30 cellular contexts compared by ENCODE assay signal in the genomic region with DNA sequence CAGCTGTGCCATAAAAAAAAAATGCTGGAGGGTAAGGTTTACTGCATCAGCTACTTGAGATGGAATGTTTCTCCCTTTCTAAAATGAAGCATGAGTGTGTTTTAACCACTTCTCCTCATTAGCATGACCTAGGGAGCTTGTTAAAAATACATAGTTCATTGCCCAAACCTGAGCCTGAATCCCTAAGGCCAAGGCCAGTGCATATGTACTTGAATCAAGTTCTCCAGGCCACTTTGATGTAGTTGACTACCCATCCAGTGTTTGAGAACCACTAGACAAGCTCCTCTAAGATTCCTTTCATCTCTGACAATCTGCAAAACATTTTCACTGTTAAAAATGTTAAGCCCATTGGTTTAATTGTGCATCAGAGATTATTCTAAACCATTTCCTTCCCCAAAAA. TPM values are rescaled to one million over a fixed set of nuclear protein-coding genes. Genes with fewer than 3 reads are reported as not detected.
"Had no signal": no experiment of that assay in that cellular context is flagged by ENCODE, and none has a peak within 500 bp of the region (broad histone marks: within the 10 kb centered on the region; RNA-seq: fewer than 3 reads in every experiment).

No MANE protein-coding gene starts in this region.

- H3K27ac ChIP-seq: left lung, lower lobe of right lung, neural progenitor cell, neutrophil, parathyroid adenoma, psoas muscle, right atrium auricular region, right lobe of liver, transverse colon, upper lobe of left lung, vagina had no signal

- DNase-seq: hippocampal formation; left colon; left lung; lower lobe of right lung; mammary epithelial cell; mesenchymal stem cell; natural killer cell; nephron progenitor cell; occipital lobe; psoas muscle; right lobe of liver; stimulated activated CD4-positive, alpha-beta T cell treated with anti-CD3 and anti-CD28 coated beads, Interleukin-1b, Interleukin-23, amount 100 ng/mL, for 48 hours; stimulated activated CD4-positive, alpha-beta T cell treated with anti-CD3 and anti-CD28 coated beads, Interleukin-2, amount 100 ng/mL, for 48 hours; stimulated activated CD4-positive, alpha-beta T cell treated with anti-CD3 and anti-CD28 coated beads, Interleukin-4, amount 100 ng/mL, for 4 hours; stimulated activated CD8-positive, alpha-beta memory T cell treated with anti-CD3 and anti-CD28 coated beads, Interleukin-4, amount 100 ng/mL, for 48 hours; stimulated activated naive CD4-positive, alpha-beta T cell treated with Interleukin-2 at 50 U/mL for 16 hours; stimulated activated naive CD8-positive, alpha-beta T cell treated with anti-CD3 and anti-CD28 coated beads, Interleukin-15, amount 100 ng/mL, for 72 hours; substantia nigra; transverse colon; upper lobe of left lung had no signal

- H3K4me1 Mint-ChIP-seq: nephron progenitor cell, neural progenitor cell had no signal

- H3K9me3 Mint-ChIP-seq: natural killer cell; nephron progenitor cell; neural progenitor cell; stimulated activated naive CD8-positive, alpha-beta T cell treated with anti-CD3 and anti-CD28 coated beads, Interleukin-15, amount 100 ng/mL, for 72 hours had no signal

- H3K4me3 Mint-ChIP-seq: natural killer cell; nephron progenitor cell; neural progenitor cell; stimulated activated memory B cell treated with anti-CD40 and anti-IgM and Interleukin-4, amounts not matched to agents 10 μg/mL and 1 μg/mL and 100 μg/mL, for 72 hours; stimulated activated naive CD8-positive, alpha-beta T cell treated with anti-CD3 and anti-CD28 coated beads, Interleukin-15, amount 100 ng/mL, for 72 hours had no signal

- H3K36me3 ChIP-seq: left lung, lower lobe of right lung, neural progenitor cell, neutrophil, right atrium auricular region, right lobe of liver, transverse colon, upper lobe of left lung, vagina had no signal

- H3K4me3 ChIP-seq: left lung, lower lobe of right lung, neural progenitor cell, psoas muscle, right atrium auricular region, right lobe of liver, smooth muscle cell, transverse colon, upper lobe of left lung, vagina had no signal

- H3K27ac Mint-ChIP-seq: nephron progenitor cell; neural progenitor cell; stimulated activated memory B cell treated with anti-CD40 and anti-IgM and Interleukin-4, amounts not matched to agents 10 μg/mL and 1 μg/mL and 100 μg/mL, for 72 hours; stimulated activated naive CD8-positive, alpha-beta T cell treated with anti-CD3 and anti-CD28 coated beads, Interleukin-15, amount 100 ng/mL, for 72 hours had no signal

- H3K27me3 ChIP-seq: left lung, neural progenitor cell, neutrophil, right atrium auricular region, right lobe of liver, transverse colon, upper lobe of left lung, vagina had no signal

- H3K4me2 ChIP-seq: neural progenitor cell, smooth muscle cell had no signal

- H3K27me3 Mint-ChIP-seq: stimulated activated naive CD8-positive, alpha-beta T cell treated with anti-CD3 and anti-CD28 coated beads, Interleukin-15, amount 100 ng/mL, for 72 hours had no signal

- ATAC-seq: left colon; left lung; lower lobe of right lung; psoas muscle; right lobe of liver; stimulated activated memory B cell treated with anti-CD40 and anti-IgM and Interleukin-4, amounts not matched to agents 10 μg/mL and 1 μg/mL and 100 μg/mL, for 72 hours; stimulated activated naive CD8-positive, alpha-beta T cell treated with anti-CD3 and anti-CD28 coated beads, Interleukin-15, amount 100 ng/mL, for 72 hours had no signal

- H3K36me3 Mint-ChIP-seq: natural killer cell; neural progenitor cell; stimulated activated memory B cell treated with anti-CD40 and anti-IgM and Interleukin-4, amounts not matched to agents 10 μg/mL and 1 μg/mL and 100 μg/mL, for 72 hours had no signal

- H3K4me1 ChIP-seq: left lung, lower lobe of right lung, parathyroid adenoma, psoas muscle, right atrium auricular region, right lobe of liver, transverse colon, upper lobe of left lung, vagina had no signal

- H2AFZ ChIP-seq: neural progenitor cell, parathyroid adenoma had no signal

- H3K79me2 ChIP-seq: parathyroid adenoma had no signal

RNA-seq across cellular contexts. Expression of a gene that starts 6.7 kb away (rescaled TPM):
- total RNA-seq: lower lobe of right lung, mammary epithelial cell, occipital lobe, osteocyte, smooth muscle cell, temporal lobe, vagina had no signal
- polyA plus RNA-seq: keratinocyte, mammary epithelial cell, smooth muscle cell had no signal
